ENCODE assay signal across 21 cellular contexts in the genomic region with DNA sequence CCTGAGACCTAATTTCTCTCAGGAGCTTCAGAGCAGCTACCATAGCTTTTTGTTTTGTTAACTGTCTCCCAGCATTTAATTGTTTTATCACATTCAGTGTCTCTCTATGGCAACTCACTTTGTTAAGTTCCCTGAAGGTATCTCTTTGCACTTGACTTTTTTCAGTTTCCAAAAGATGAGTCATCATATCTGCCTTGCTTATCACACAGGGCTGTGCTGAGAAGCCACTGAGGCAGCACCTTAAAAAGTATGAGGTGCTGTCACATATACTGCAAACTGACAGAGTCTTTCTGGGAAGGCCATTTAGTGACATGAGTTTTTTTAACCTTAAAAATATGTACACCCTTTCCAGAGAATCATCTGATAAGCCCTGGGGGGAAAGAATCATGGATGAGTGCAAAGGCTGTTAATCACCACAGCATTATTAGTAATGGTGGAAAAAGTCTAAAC.
DNase-seq lines count a peak whose midpoint lies in the region; ATAC-seq and TF ChIP-seq lines count a peak whose summit lies in the region.
"Had no signal": no experiment of that assay in that cellular context is flagged by ENCODE, and none has a peak within 500 bp of the region (broad histone marks: within the 10 kb centered on the region; RNA-seq: fewer than 3 reads in every experiment).

No MANE protein-coding gene starts in this region.

- H3K4me3 ChIP-seq in epithelial cell of esophagus (ENCODE audit: low read length): no peak overlapping the region
- H3K4me3 ChIP-seq: body of pancreas, esophagus squamous epithelium had no signal

- DNase-seq in NCI-H345 (lab: John Stamatoyannopoulos, UW) (peak; percentile 15), NCI-H345 treated with DMSO at 0.1 percent for 48 hours (lab: John Stamatoyannopoulos, UW; ENCODE audit: unreplicated experiment) (no peak), NCI-H226 (peak; percentile 51), epithelial cell of esophagus (ENCODE audit: low read depth) (peak; percentile 62), kidney tubule cell (ENCODE audit: low spot score) (peak; percentile 33), NCI-H1417 treated with DMSO at 0.1 percent for 48 hours (lab: John Stamatoyannopoulos, UW) (no peak), NCI-H2196 treated with DMSO at 0.1 percent for 48 hours (lab: John Stamatoyannopoulos, UW; ENCODE audit: unreplicated experiment) (no peak)
- DNase-seq: activated CD4-positive, alpha-beta T cell treated with anti-CD3 and anti-CD28 coated beads, Interleukin-2, amount 50 U/mL, for 4 hours; activated CD8-positive, alpha-beta memory T cell treated with anti-CD3 and anti-CD28 coated beads, Interleukin-2, amount 50 U/mL, for 4 hours; body of pancreas; DMS79; effector memory CD4-positive, alpha-beta T cell; esophagus squamous epithelium; GOT3; left colon; NCI-H1417; NCI-H2171; retina; stimulated activated CD4-positive, alpha-beta T cell treated with anti-CD3 and anti-CD28 coated beads, Interleukin-15, amount 100 ng/mL, for 24 hours had no signal

- ATAC-seq in GM19455 (IDR thresholded peaks at IDR 0.05; ENCODE audit: unreplicated experiment): no peak
- ATAC-seq: body of pancreas; left colon; natural killer cell treated with Interleukin-12 subunit alpha and Interleukin-12 subunit beta and Interleukin-15 and Interleukin-18, amount 100 ng/mL, for 72 hours had no signal

- TF ChIP-seq CTCF in epithelial cell of esophagus (IDR thresholded peaks at IDR 0.05; ENCODE audit: insufficient read depth, low read depth, low read length, missing control alignments): no peak

Comparison
In these comparisons a context has a peak if more than half of its experiments do, and no peak if none do; other contexts are left out.
1. DNase-seq: peak in NCI-H345 (single experiment), NCI-H226 (single experiment), epithelial cell of esophagus (single experiment) and kidney tubule cell (single experiment); none in NCI-H345 treated with DMSO at 0.1 percent for 48 hours (single experiment), NCI-H1417 treated with DMSO at 0.1 percent for 48 hours (single experiment) and NCI-H2196 treated with DMSO at 0.1 percent for 48 hours (single experiment).